Comparison of ENCODE assay signal across 12 cellular contexts in the genomic region with DNA sequence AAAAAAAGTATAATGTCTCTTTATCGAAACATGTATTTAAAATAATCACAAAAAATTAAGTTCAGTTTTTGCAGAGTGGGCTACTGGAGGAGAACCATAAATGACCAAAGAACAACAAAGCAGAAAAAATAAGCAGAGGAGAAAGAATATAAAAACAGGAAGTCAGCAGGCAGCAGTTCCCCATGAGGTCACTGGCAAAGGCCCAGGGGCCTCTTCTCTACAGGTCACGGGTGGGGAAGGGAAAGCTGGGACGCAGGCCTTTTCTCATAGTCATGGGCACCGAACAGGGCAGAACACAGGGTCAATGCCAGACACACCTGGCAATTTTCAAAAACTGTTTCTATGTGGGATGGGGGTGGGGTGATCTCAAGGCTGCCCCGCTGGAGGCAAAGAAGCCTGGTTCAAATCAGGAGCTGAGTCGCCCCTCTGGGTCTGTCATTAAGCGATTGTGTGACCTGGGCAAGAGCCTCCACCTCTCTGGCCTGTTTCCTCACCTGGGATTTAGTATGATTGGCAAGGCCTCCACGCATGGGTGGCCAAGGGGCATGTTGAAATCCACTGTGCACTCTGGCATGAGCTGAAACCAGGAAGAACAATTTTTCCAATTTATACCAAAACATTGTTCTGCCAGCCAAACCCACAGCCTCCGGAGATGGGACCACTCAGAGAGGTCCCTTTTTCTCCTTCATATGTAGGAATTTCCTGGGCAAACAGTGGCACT. TPM values are rescaled to one million over a fixed set of nuclear protein-coding genes. Genes with fewer than 3 reads are reported as not detected.
DNase-seq lines count a peak whose midpoint lies in the region; ATAC-seq, FAIRE-seq and TF ChIP-seq lines count a peak whose summit lies in the region.
"Had no signal": no experiment of that assay in that cellular context is flagged by ENCODE, and none has a peak within 500 bp of the region (broad histone marks: within the 10 kb centered on the region; RNA-seq: fewer than 3 reads in every experiment).

No MANE protein-coding gene starts in this region.

- no peak for TF ChIP-seq CTCF in K562 (IDR thresholded peaks at IDR 0.05 in 2 of 3, conservative IDR thresholded peaks at IDR 0.05 in 1 of 3; ENCODE audit: insufficient read depth in 2 of 3, low read depth in 1 of 3, low read length in 3 of 3)

- FAIRE-seq in K562 (lab: Jason Lieb, UNC): no peak

- H3K4me2 ChIP-seq in K562 (ENCODE audit: insufficient read depth, low read length): no peak overlapping the region

- H3K36me3 ChIP-seq in K562 (ENCODE audit: control insufficient read depth, insufficient read depth, low read length) (no peaks in the 10 kb centered on the region), HAP-1 (replicated peaks) (no peaks in the 10 kb centered on the region)

- H3K27me3 ChIP-seq in K562 (ENCODE audit: control insufficient read depth in 2 of 2, insufficient read depth in 2 of 2, low read length in 2 of 2) (no peaks in the 10 kb centered on the region), HAP-1 (ENCODE audit: low read depth) (no peaks in the 10 kb centered on the region)

- H3K4me1 ChIP-seq in K562 (replicated peaks in 1 of 2; ENCODE audit: control insufficient read depth in 2 of 2, insufficient read depth in 2 of 2, low read length in 2 of 2): no peaks in the 10 kb centered on the region
- 0 out of 2 replicates have a peak, but pooled peaks cover 2% of the 10 kb centered on the region for H3K4me1 ChIP-seq in HAP-1

- H3K4me3 Mint-ChIP-seq in stimulated activated naive CD8-positive, alpha-beta T cell treated with anti-CD3 and anti-CD28 coated beads, Interleukin-15, amount 100 ng/mL, for 72 hours: no peak overlapping the region
- H3K4me3 Mint-ChIP-seq: activated CD4-positive, alpha-beta memory T cell treated with anti-CD3 and anti-CD28 coated beads for 36 hours; type B pancreatic cell had no signal

- peaks cover 13% of the 10 kb centered on the region for H3K27me3 Mint-ChIP-seq in stimulated activated naive CD8-positive, alpha-beta T cell treated with anti-CD3 and anti-CD28 coated beads, Interleukin-15, amount 100 ng/mL, for 72 hours

- BruUV-seq in K562 (replicated peaks; lab: Mats Ljungman, UMichigan): no TSS peak

- DNase-seq in M059J (ENCODE audit: low read depth): peak; percentile 54
- no peak for DNase-seq in K562 (ENCODE audit: extremely low read depth in 1 of 4, low spot score in 3 of 4)
- DNase-seq in iris pigment epithelial cell (ENCODE audit: low read depth): peak; percentile 59
- DNase-seq in stimulated activated naive CD8-positive, alpha-beta T cell treated with anti-CD3 and anti-CD28 coated beads, Interleukin-15, amount 100 ng/mL, for 72 hours: no peak
- no peak for DNase-seq in HAP-1 (ENCODE audit: low spot score in 2 of 2)
- no peak for DNase-seq in NCI-H146 (lab: John Stamatoyannopoulos, UW)
- DNase-seq: activated CD4-positive, alpha-beta memory T cell treated with anti-CD3 and anti-CD28 coated beads for 36 hours; NCI-H2081 had no signal

- H4K20me1 ChIP-seq in K562 (replicated peaks; ENCODE audit: control insufficient read depth, insufficient read depth, low read length): no peaks in the 10 kb centered on the region

- no peaks in the 10 kb centered on the region for H3K9me1 ChIP-seq in K562 (ENCODE audit: control insufficient read depth, insufficient read depth, low read length)

- in situ Hi-C loops in K562 (cut with MboI) (no loop called here), HAP-1 (cut with MboI; ENCODE audit: low sequenced_read_pairs) (no loop called here)

- H3K79me2 ChIP-seq in K562 (ENCODE audit: control insufficient read depth, insufficient read depth, low read length): no peaks in the 10 kb centered on the region

- intact Hi-C loops in K562 (cut with micrococcal nuclease): no loop called here

- H3K9me3 ChIP-seq in K562 (replicated peaks; ENCODE audit: control insufficient read depth, insufficient read depth, low read depth, low read length): no peaks in the 10 kb centered on the region
- H3K9me3 ChIP-seq in HAP-1: no peaks in the 10 kb centered on the region; the same call in 1 of the 2 replicates

- no peak overlapping the region for H3K27ac ChIP-seq in K562 (ENCODE audit: extremely low read depth, low read depth, low read length)

- no peak overlapping the region for H2AFZ ChIP-seq in K562 (ENCODE audit: low read depth, low read length)

- H3K4me3 ChIP-seq in K562 (no peak overlapping the region), HAP-1 (no peak overlapping the region)

- WGBS in K562 (ENCODE audit: insufficient coverage, low coverage, missing lambda C conversion rate): 1% methylated on average over 9 of the region's 9 CpGs

- H3K27ac Mint-ChIP-seq in stimulated activated naive CD8-positive, alpha-beta T cell treated with anti-CD3 and anti-CD28 coated beads, Interleukin-15, amount 100 ng/mL, for 72 hours: peak overlapping the region; percentile 21 to 29
- H3K27ac Mint-ChIP-seq: activated CD4-positive, alpha-beta memory T cell treated with anti-CD3 and anti-CD28 coated beads for 36 hours; type B pancreatic cell had no signal

- POLR2A ChIA-PET in K562 (lab: Yijun Ruan, JAX): no interaction called here

- TF ChIP-seq EP300 in K562 (IDR thresholded peaks at IDR 0.05; ENCODE audit: low read length): no peak

- TF ChIP-seq RAD21 in K562 (CRISPR knock-in tag; conservative IDR thresholded peaks at IDR 0.05 in 1 of 2, IDR thresholded peaks at IDR 0.05 in 1 of 2): no peak

- CTCF ChIA-PET in K562 (lab: Yijun Ruan, JAX; ENCODE audit: low intra/inter-chr PET ratio): no interaction called here

- H3K9ac ChIP-seq in K562 (ENCODE audit: insufficient read depth in 1 of 2, low read depth in 2 of 2, low read length in 2 of 2): no peak overlapping the region

- no peak for TF ChIP-seq POLR2A in K562 (conservative IDR thresholded peaks at IDR 0.05)

- H3K4me1 Mint-ChIP-seq in stimulated activated naive CD8-positive, alpha-beta T cell treated with anti-CD3 and anti-CD28 coated beads, Interleukin-15, amount 100 ng/mL, for 72 hours: no peaks in the 10 kb centered on the region

- no peak for ATAC-seq in K562
- no peak for ATAC-seq in stimulated activated naive CD8-positive, alpha-beta T cell treated with anti-CD3 and anti-CD28 coated beads, Interleukin-15, amount 100 ng/mL, for 72 hours
- no peak for ATAC-seq in HG03457 (IDR thresholded peaks at IDR 0.05; ENCODE audit: unreplicated experiment)
- no peak for ATAC-seq in HG02870 (IDR thresholded peaks at IDR 0.05; ENCODE audit: unreplicated experiment)
- ATAC-seq: HCT116 had no signal

- H3K9me3 Mint-ChIP-seq in stimulated activated naive CD8-positive, alpha-beta T cell treated with anti-CD3 and anti-CD28 coated beads, Interleukin-15, amount 100 ng/mL, for 72 hours: no peaks in the 10 kb centered on the region
- H3K9me3 Mint-ChIP-seq: activated CD4-positive, alpha-beta memory T cell treated with anti-CD3 and anti-CD28 coated beads for 36 hours; type B pancreatic cell had no signal

TF ChIP-seq in K562, 482 proteins besides CTCF, POLR2A, EP300 and RAD21 (continues in another document):
- TF ChIP-seq MYC (IDR thresholded peaks at IDR 0.05; ENCODE audit: low read depth, low read length) (no peak), MYC (CRISPR knock-in tag; IDR thresholded peaks at IDR 0.05; ENCODE audit: borderline replicate concordance, low read depth) (no peak)

RNA-seq across cellular contexts. Expression of gene UACA, which starts 43.8 kb away (rescaled TPM):
- total RNA-seq in M059J (2014; rRNA removed; shearing (Covaris generic)): 31.4 and 43.0 TPM in 2 replicates
- total RNA-seq in K562 (2011; cell fraction: chromatin; rRNA removed; ENCODE audit: low replicate concordance): not detected in 2 replicates
- not detected in 2 replicates for total RNA-seq in K562 (2011; cell fraction: nucleolus; rRNA removed)
- total RNA-seq in K562 (2011; cell fraction: nucleoplasm; rRNA removed): not detected in 2 replicates
- total RNA-seq in K562 (2014; rRNA removed): 0.18 TPM in 1 of 2 replicates, not detected in the other
- not detected in 2 replicates for total RNA-seq in K562 (2014; rRNA removed; fragmentation: Illumina TruSeq; extraction: Trizol)
- 0.11 TPM in 1 of 2 replicates, not detected in the other for total RNA-seq in K562 (2015; rRNA removed; fragmentation: Illumina TruSeq; extraction: Trizol)
- total RNA-seq in K562 (2021): 0.22 and 0.33 TPM in 2 replicates
- polyA plus RNA-seq in K562 (2011; rRNA removed): not detected in 2 replicates
- 0.04 TPM in 1 of 2 replicates, not detected in the other for polyA plus RNA-seq in K562 (2011; cell fraction: cytosol; rRNA removed)
- not detected in 2 replicates for polyA plus RNA-seq in K562 (2011; cell fraction: nucleus; rRNA removed)
- 0.03 and 0.36 TPM in 2 replicates for polyA plus RNA-seq in K562 (2012)
- polyA plus RNA-seq in K562 (2014; fragmentation: Illumina TruSeq; extraction: Trizol): not detected in 2 replicates
- under 1 TPM in 1 of 2 experiments, not detected in 1; 0.06 TPM for polyA plus RNA-seq in K562 (2014; fragmentation: Nextera tagmentation; extraction: Ambion mirVana)
- not detected in 2 replicates for polyA plus RNA-seq in K562 (2014; rRNA removed)
- polyA minus RNA-seq in K562 (2011; rRNA and poly(A)+ RNA removed): not detected in 2 replicates
- polyA minus RNA-seq in K562 (2011; cell fraction: cytosol; rRNA and poly(A)+ RNA removed): not detected in 2 replicates
- not detected in 2 replicates for polyA minus RNA-seq in K562 (2011; cell fraction: nucleus; rRNA and poly(A)+ RNA removed)

RNA-seq across cellular contexts. Expression of gene LARP6, which starts 46.8 kb away (rescaled TPM):
- 28.2 and 58.3 TPM in 2 replicates for total RNA-seq in M059J (2014; rRNA removed; shearing (Covaris generic))
- total RNA-seq in K562 (2011; cell fraction: chromatin; rRNA removed; ENCODE audit: low replicate concordance): not detected in 2 replicates
- total RNA-seq in K562 (2011; cell fraction: nucleolus; rRNA removed): not detected in 2 replicates
- not detected in 2 replicates for total RNA-seq in K562 (2011; cell fraction: nucleoplasm; rRNA removed)
- total RNA-seq in K562 (2014; rRNA removed) (not detected in 2 replicates), K562 (2014; rRNA removed; fragmentation: Illumina TruSeq; extraction: Trizol) (not detected in 2 replicates), K562 (2015; rRNA removed; fragmentation: Illumina TruSeq; extraction: Trizol) (not detected in 2 replicates), K562 (2021) (not detected in 2 replicates)
- polyA plus RNA-seq in K562 (2011; rRNA removed) (not detected in 2 replicates), K562 (2014; fragmentation: Illumina TruSeq; extraction: Trizol) (not detected in 2 replicates), K562 (2014; fragmentation: Nextera tagmentation; extraction: Ambion mirVana) (not detected), K562 (2014; rRNA removed) (0.04 TPM in 1 of 2 replicates, not detected in the other)
- polyA plus RNA-seq in K562 (2011; cell fraction: cytosol; rRNA removed): not detected in 2 replicates
- polyA plus RNA-seq in K562 (2011; cell fraction: nucleus; rRNA removed): not detected in 2 replicates
- 1.0 TPM in 1 of 2 replicates, not detected in the other for polyA plus RNA-seq in K562 (2012)
- polyA minus RNA-seq in K562 (2011; rRNA and poly(A)+ RNA removed): not detected in 2 replicates
- not detected in 2 replicates for polyA minus RNA-seq in K562 (2011; cell fraction: cytosol; rRNA and poly(A)+ RNA removed)
- polyA minus RNA-seq in K562 (2011; cell fraction: nucleus; rRNA and poly(A)+ RNA removed): 0.81 TPM in 1 of 2 replicates, not detected in the other

Comparison
In these comparisons a context has a peak if more than half of its experiments do, and no peak if none do; other contexts are left out.
1. DNase-seq: peak in M059J (single experiment) and iris pigment epithelial cell (single experiment); none in K562 (0 of 4), stimulated activated naive CD8-positive, alpha-beta T cell treated with anti-CD3 and anti-CD28 coated beads, Interleukin-15, amount 100 ng/mL, for 72 hours (0 of 2), HAP-1 (0 of 2) and NCI-H146 (single experiment).
2. RNA of gene UACA, which starts 43.8 kb away (total RNA-seq): 31.4 to 43.0 TPM in M059J; 0.11 to 0.33 TPM in K562; every median in the first group is over 10 times any median in the second.
3. RNA of gene LARP6, which starts 46.8 kb away (total RNA-seq): 28.2 to 58.3 TPM in M059J; not detected in K562; every median in the first group is over 10 times any median in the second.